ENCODE assay signal across 1 cellular context in the genomic region with DNA sequence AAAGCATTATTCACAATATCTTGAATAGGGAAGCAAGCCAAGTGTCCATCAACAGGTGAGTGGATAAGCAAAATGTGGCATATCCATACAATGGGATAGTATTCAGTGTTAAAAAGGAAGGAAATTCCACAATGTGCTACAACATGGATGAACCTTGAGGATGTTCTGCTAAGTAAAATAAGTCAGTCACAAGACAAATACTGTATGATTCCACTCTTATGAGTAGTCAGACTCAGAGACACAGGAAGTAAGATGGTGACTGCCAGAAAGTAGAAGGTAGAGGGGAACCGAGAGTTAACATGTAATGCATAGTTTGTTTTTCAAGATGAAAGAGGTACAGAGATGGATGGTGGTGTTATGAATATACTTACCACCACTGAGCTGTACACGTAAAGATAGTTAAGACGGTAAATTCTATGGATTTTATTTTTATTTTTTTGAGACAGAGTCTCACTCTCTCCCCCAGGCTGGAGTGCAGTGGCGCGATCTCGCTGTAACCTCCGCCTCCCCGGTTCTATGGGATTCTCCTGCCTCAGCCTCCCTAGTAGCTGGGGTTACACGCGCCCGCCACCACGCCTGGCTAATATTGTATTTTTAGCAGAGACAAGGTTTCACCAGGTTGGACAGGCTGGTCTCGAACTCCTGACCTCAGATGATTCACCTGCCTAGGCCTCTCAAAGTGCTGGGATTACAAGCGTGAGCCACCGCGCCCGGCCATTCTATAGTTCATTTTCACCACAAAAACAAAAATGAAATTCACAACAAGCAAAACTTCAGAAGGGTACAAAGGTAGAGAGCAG.
TF ChIP-seq lines count a peak whose summit lies in the region.

No MANE protein-coding gene starts in this region.

TF ChIP-seq in HCT116, 20 proteins besides CTCF, POLR2A, EP300 and RAD21 (continued from another document):
- TF ChIP-seq EZH2phosphoT487 (IDR thresholded peaks at IDR 0.05; ENCODE audit: borderline replicate concordance): no peak
- TF ChIP-seq SP1 (IDR thresholded peaks at IDR 0.05; ENCODE audit: low read depth): peak; percentile 31; the same call in 1 of the 2 replicates
- no peak for TF ChIP-seq YY1 (IDR thresholded peaks at IDR 0.05; ENCODE audit: extremely low read depth, insufficient replicate concordance, low read depth, low read length)
- peak; percentile 5; the same call in 1 of the 2 replicates for TF ChIP-seq ELF1 (IDR thresholded peaks at IDR 0.05; ENCODE audit: borderline replicate concordance, low read depth)
- TF ChIP-seq, protein P1, sequence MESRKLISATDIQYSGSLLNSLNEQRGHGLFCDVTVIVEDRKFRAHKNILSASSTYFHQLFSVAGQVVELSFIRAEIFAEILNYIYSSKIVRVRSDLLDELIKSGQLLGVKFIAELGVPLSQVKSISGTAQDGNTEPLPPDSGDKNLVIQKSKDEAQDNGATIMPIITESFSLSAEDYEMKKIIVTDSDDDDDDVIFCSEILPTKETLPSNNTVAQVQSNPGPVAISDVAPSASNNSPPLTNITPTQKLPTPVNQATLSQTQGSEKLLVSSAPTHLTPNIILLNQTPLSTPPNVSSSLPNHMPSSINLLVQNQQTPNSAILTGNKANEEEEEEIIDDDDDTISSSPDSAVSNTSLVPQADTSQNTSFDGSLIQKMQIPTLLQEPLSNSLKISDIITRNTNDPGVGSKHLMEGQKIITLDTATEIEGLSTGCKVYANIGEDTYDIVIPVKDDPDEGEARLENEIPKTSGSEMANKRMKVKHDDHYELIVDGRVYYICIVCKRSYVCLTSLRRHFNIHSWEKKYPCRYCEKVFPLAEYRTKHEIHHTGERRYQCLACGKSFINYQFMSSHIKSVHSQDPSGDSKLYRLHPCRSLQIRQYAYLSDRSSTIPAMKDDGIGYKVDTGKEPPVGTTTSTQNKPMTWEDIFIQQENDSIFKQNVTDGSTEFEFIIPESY (IDR thresholded peaks at IDR 0.05; ENCODE audit: extremely low read depth, insufficient replicate concordance, low read length): no peak
- no peak for TF ChIP-seq EGR1 (IDR thresholded peaks at IDR 0.05; ENCODE audit: low read depth)
- peak; percentile 50; the same call in 1 of the 2 replicates for TF ChIP-seq POLR2AphosphoS5 (IDR thresholded peaks at IDR 0.05; ENCODE audit: low read depth, low read length)
TF ChIP-seq in HCT116: peak in this region for 4.
